In genomic region chr11:28649922-28650321, GRCh38 we compare ENCODE assay signal across 21 cellular contexts.
DNase-seq lines count a peak whose midpoint lies in the region; ATAC-seq, FAIRE-seq and TF ChIP-seq lines count a peak whose summit lies in the region.
"Had no signal": no experiment of that assay in that cellular context is flagged by ENCODE, and none has a peak within 500 bp of the region (broad histone marks: within the 10 kb centered on the region; RNA-seq: fewer than 3 reads in every experiment).

No MANE protein-coding gene starts in this region.

- dilution Hi-C loops in endothelial cell of umbilical vein (cut with MboI; ENCODE audit: extremely low pct_ligation_motif_present, low sequenced_read_pairs) = no loop called here

- H4K20me1 ChIP-seq in GM23248 (ENCODE audit: insufficient read depth) (no peaks in the 10 kb centered on the region), PC-3 (ENCODE audit: low read length) (no peaks in the 10 kb centered on the region), endothelial cell of umbilical vein (replicated peaks; ENCODE audit: control insufficient read depth, extremely low read depth, insufficient read depth, low read length) (no peaks in the 10 kb centered on the region)

- DNase-seq in GM23248 (peak; percentile 14), PC-3 (peak; percentile 28), endothelial cell of umbilical vein (ENCODE audit: low read depth, low spot score) (peak; percentile 44), stromal cell of bone marrow (ENCODE audit: low read depth) (peak; percentile 14), NCI-H1105 treated with DMSO at 0.1 percent for 48 hours (lab: John Stamatoyannopoulos, UW) (no peak), stomach (no peak), GM12892 (ENCODE audit: insufficient read length) (no peak)
- DNase-seq: BE2C; CD8-positive, alpha-beta T cell; GDM1; KG1; MM.1S; NCI-H1105; NCI-H187 treated with DMSO at 0.1 percent for 48 hours; NCI-H2171; NCI-H446; OCI-M1; SJCRH30 had no signal

- TF ChIP-seq POLR2A in endothelial cell of umbilical vein (IDR thresholded peaks at IDR 0.05; ENCODE audit: low read depth, low read length) (no peak), stomach (IDR thresholded peaks at IDR 0.05) (no peak), GM12892 (IDR thresholded peaks at IDR 0.05; ENCODE audit: low read depth, low read length) (no peak)

- no peaks in the 10 kb centered on the region for H3K9me3 ChIP-seq in GM23248 (ENCODE audit: low read depth)
- no peaks in the 10 kb centered on the region for H3K9me3 ChIP-seq in PC-3 (ENCODE audit: low read length)
- H3K9me3 ChIP-seq in endothelial cell of umbilical vein (replicated peaks; ENCODE audit: control insufficient read depth, insufficient read depth, low read length) = no peaks in the 10 kb centered on the region
- no peaks in the 10 kb centered on the region for H3K9me3 ChIP-seq in stomach
- H3K9me3 ChIP-seq: BE2C, SJCRH30 had no signal

- no peaks in the 10 kb centered on the region for H3K4me1 ChIP-seq in GM23248 (ENCODE audit: insufficient read depth)
- peaks cover 20% of the 10 kb centered on the region for H3K4me1 ChIP-seq in PC-3 (ENCODE audit: insufficient read depth, low read length)
- H3K4me1 ChIP-seq in endothelial cell of umbilical vein (ENCODE audit: control insufficient read depth, extremely low read depth, insufficient read depth, low read length) = peaks cover 11% of the 10 kb centered on the region
- no peaks in the 10 kb centered on the region for H3K4me1 ChIP-seq in stomach
- H3K4me1 ChIP-seq: BE2C, SJCRH30 had no signal

- no peaks in the 10 kb centered on the region for H3K79me2 ChIP-seq in GM23248 (ENCODE audit: insufficient read depth)
- no peaks in the 10 kb centered on the region for H3K79me2 ChIP-seq in PC-3 (ENCODE audit: low read length)
- H3K79me2 ChIP-seq in endothelial cell of umbilical vein (ENCODE audit: control insufficient read depth, insufficient read depth, low read length) = no peaks in the 10 kb centered on the region

- H3F3A ChIP-seq in GM23248 (ENCODE audit: insufficient read depth) = no peaks in the 10 kb centered on the region
- H3F3A ChIP-seq in PC-3 (ENCODE audit: low read length, unreplicated experiment) = no peaks in the 10 kb centered on the region

- H3K9ac ChIP-seq in GM23248 = no peak overlapping the region
- no peak overlapping the region for H3K9ac ChIP-seq in PC-3 (ENCODE audit: low read length)
- no peak overlapping the region for H3K9ac ChIP-seq in endothelial cell of umbilical vein (replicated peaks; ENCODE audit: extremely low read depth, insufficient read depth, low read length)

- intact Hi-C loops in PC-3 (cut with micrococcal nuclease) (no loop called here), endothelial cell of umbilical vein (cut with micrococcal nuclease) (no loop called here), stomach (cut with DNase I; ENCODE audit: low total_unique reads) (no loop called here)

- no peak overlapping the region for H3K27ac ChIP-seq in GM23248
- H3K27ac ChIP-seq in PC-3 (ENCODE audit: low read length) = no peak overlapping the region
- no peak overlapping the region for H3K27ac ChIP-seq in endothelial cell of umbilical vein (ENCODE audit: insufficient read depth, low read depth, low read length)
- H3K27ac ChIP-seq in stomach = no peak overlapping the region
- H3K27ac ChIP-seq: RWPE1, SJCRH30 had no signal

- CTCF ChIA-PET in PC-3 (lab: Charles Lee) (no interaction called here), endothelial cell of umbilical vein (lab: Charles Lee) (interaction anchor here (0.7 kb wide), 1 partner anchor 685 kb away, joined by 3 read pairs; no protein-coding TSS in a partner anchor)

- no peak for TF ChIP-seq EP300 in stomach (IDR thresholded peaks at IDR 0.05)

- FAIRE-seq in endothelial cell of umbilical vein (lab: Jason Lieb, UNC) (no peak), GM12892 (lab: Jason Lieb, UNC) (no peak)
- FAIRE-seq: GM12878, GM18507 had no signal

- POLR2A ChIA-PET in PC-3 (lab: Charles Lee; ENCODE audit: unreplicated experiment) (no interaction called here), endothelial cell of umbilical vein (lab: Charles Lee) (no interaction called here)

- H3K4me2 ChIP-seq in GM23248 (ENCODE audit: unreplicated experiment) = no peak overlapping the region
- H3K4me2 ChIP-seq in PC-3 (ENCODE audit: low read length) = no peak overlapping the region
- no peak overlapping the region for H3K4me2 ChIP-seq in endothelial cell of umbilical vein (ENCODE audit: insufficient read depth, low read length)

- TF ChIP-seq CTCF in PC-3 (conservative IDR thresholded peaks at IDR 0.05; ENCODE audit: low read depth, low read length) (no peak), endothelial cell of umbilical vein (IDR thresholded peaks at IDR 0.05; ENCODE audit: extremely low read depth in 1 of 2, insufficient read depth in 1 of 2, low read depth in 1 of 2, low read length in 2 of 2) (no peak), stomach (IDR thresholded peaks at IDR 0.05) (no peak)

- H3K9me2 ChIP-seq in GM23248 (ENCODE audit: insufficient read depth) (no peaks in the 10 kb centered on the region), PC-3 (replicated peaks; ENCODE audit: low read length) (no peaks in the 10 kb centered on the region)

- in situ Hi-C loops in GM23248 (cut with MboI) = no loop called here

- H3K4me3 ChIP-seq in GM23248 (no peak overlapping the region), PC-3 (ENCODE audit: low read length) (no peak overlapping the region), endothelial cell of umbilical vein (replicated peaks in 1 of 3; ENCODE audit: insufficient read depth in 1 of 3, low read depth in 1 of 3, low read length in 3 of 3) (no peak overlapping the region), stomach (no peak overlapping the region)
- H3K4me3 ChIP-seq: GM12878, SJCRH30 had no signal

- H3K9me1 ChIP-seq in endothelial cell of umbilical vein (replicated peaks; ENCODE audit: control insufficient read depth, extremely low read depth, insufficient read depth, low read length) = no peaks in the 10 kb centered on the region

- H3K27me3 ChIP-seq in GM23248 (replicated peaks; ENCODE audit: insufficient read depth) = no peaks in the 10 kb centered on the region
- H3K27me3 ChIP-seq in PC-3 (ENCODE audit: low read length) = no peaks in the 10 kb centered on the region
- H3K27me3 ChIP-seq in endothelial cell of umbilical vein (ENCODE audit: control insufficient read depth in 2 of 2, insufficient read depth in 2 of 2, low read length in 2 of 2) = no peaks in the 10 kb centered on the region
- no peaks in the 10 kb centered on the region for H3K27me3 ChIP-seq in stomach
- H3K27me3 ChIP-seq: BE2C, SJCRH30 had no signal

- H3K36me3 ChIP-seq in GM23248 (ENCODE audit: low read depth) (no peaks in the 10 kb centered on the region), PC-3 (ENCODE audit: low read depth, low read length) (no peaks in the 10 kb centered on the region), endothelial cell of umbilical vein (ENCODE audit: control insufficient read depth in 2 of 2, extremely low read depth in 1 of 2, insufficient read depth in 2 of 2, low read length in 2 of 2) (no peaks in the 10 kb centered on the region), stomach (no peaks in the 10 kb centered on the region)
- H3K36me3 ChIP-seq: BE2C, SJCRH30 had no signal

- 50 to 69% methylated on average over 5 of the region's 5 CpGs for WGBS in GM23248 (ENCODE audit: low coverage in 1 of 2, low lambda C conversion rate in 2 of 2, missing lambda C conversion rate in 2 of 2), 2 experiments
- WGBS in stomach, 5 donors = 64 to 82% (median 77%) methylated on average over 5 of the region's 5 CpGs

- peak; percentile 29; the same call in 1 of the 2 replicates for ATAC-seq in PC-3
- ATAC-seq: CD8-positive, alpha-beta T cell; GM12878 had no signal

- BruUV-seq in PC-3 (replicated peaks; lab: Mats Ljungman, UMichigan) (no TSS peak), endothelial cell of umbilical vein (replicated peaks; lab: Mats Ljungman, UMichigan) (no TSS peak)

- H2AFZ ChIP-seq in GM23248 = no peak overlapping the region
- no peak overlapping the region for H2AFZ ChIP-seq in PC-3 (ENCODE audit: low read length)
- H2AFZ ChIP-seq in endothelial cell of umbilical vein (ENCODE audit: low read depth, low read length) = no peak overlapping the region

TF ChIP-seq in endothelial cell of umbilical vein, 7 proteins besides CTCF, POLR2A, EP300 and RAD21:
- TF ChIP-seq JUN (IDR thresholded peaks at IDR 0.05; ENCODE audit: borderline replicate concordance, insufficient read depth, insufficient read length, low read depth) (peak; percentile 44), FOS (IDR thresholded peaks at IDR 0.05; ENCODE audit: borderline replicate concordance, insufficient read depth, low read length) (peak; percentile 73), GATA2 (IDR thresholded peaks at IDR 0.05; ENCODE audit: insufficient read depth, insufficient read length, low read depth, low read length) (no peak), EZH2 (IDR thresholded peaks at IDR 0.05; ENCODE audit: borderline replicate concordance, low read depth, low read length, severe bottlenecking) (no peak), POLR2AphosphoS5 (IDR thresholded peaks at IDR 0.05; ENCODE audit: insufficient read depth, low read depth, low read length) (no peak), MYC (IDR thresholded peaks at IDR 0.05; ENCODE audit: low read depth, low read length) (no peak)

Comparison
In these comparisons a context has a peak if more than half of its experiments do, and no peak if none do; other contexts are left out.
1. DNase-seq: peak in GM23248 (single experiment), PC-3 (single experiment), endothelial cell of umbilical vein (single experiment) and stromal cell of bone marrow (single experiment); none in NCI-H1105 treated with DMSO at 0.1 percent for 48 hours (single experiment), stomach (single experiment) and GM12892 (single experiment).